8 cellular contexts compared by ENCODE assay signal in the genomic region with DNA sequence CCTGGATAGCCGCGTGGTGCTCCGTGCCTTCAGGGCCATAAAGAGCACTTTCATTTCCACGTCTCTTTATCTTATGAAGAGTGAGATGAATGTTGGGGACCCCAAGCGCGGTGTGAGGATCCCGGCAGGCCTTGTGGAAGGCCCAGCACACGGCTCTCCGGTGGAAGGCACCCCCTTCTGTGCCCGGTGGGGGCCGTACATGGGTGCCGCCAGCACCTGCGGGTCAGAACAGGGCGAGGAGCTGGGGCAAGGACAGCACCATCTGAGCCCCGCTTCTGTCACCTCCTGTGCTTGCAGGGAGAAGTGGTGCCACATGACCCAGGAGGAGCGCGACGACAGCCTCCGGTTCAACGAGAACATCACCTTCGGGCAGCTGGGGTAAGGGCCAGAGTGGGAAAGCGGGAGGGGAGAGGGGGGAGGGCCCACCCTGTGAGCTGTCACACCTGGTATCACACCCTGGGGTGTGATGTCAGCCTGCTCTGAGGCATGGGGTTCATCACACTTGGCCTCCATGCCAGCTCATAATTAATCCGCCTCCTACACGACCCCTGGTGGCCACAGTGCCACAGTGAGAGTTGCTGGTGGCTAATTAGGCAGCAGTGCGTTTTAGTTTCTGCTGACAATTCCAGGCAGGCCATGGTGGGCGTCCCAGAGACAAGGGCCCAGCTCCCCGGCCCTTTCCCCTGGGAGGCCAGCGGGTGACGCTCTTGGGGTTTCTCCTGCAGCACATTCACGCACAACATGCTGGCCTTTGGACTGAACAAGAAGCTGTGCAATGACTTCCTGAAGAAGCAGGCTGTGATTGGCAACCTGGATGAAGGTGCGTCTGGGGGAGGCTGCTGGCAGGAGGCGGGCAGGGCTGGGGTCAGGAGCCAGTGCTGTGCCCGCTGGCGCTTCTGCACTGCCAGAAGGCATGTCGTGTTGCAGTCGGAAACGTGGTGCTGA.
DNase-seq lines count a peak whose midpoint lies in the region; TF ChIP-seq lines count a peak whose summit lies in the region.

No MANE protein-coding gene starts in this region.

- no peaks in the 10 kb centered on the region for H3K9me3 ChIP-seq in Loucy (ENCODE audit: insufficient read depth, low read depth, low read length)

- no peaks in the 10 kb centered on the region for H3K36me3 ChIP-seq in Loucy (ENCODE audit: insufficient read depth, low read length)

- no peaks in the 10 kb centered on the region for H3K9me2 ChIP-seq in Loucy (replicated peaks; ENCODE audit: low read depth, low read length)

- H3K4me2 ChIP-seq in Loucy (ENCODE audit: low read depth, low read length, poor library complexity, severe bottlenecking) = no peak overlapping the region

- H3F3A ChIP-seq in Loucy (ENCODE audit: low read depth) = no peaks in the 10 kb centered on the region

- no peaks in the 10 kb centered on the region for H3K27me3 ChIP-seq in Loucy (ENCODE audit: insufficient read depth, low read length, poor library complexity, severe bottlenecking)

- in situ Hi-C loops in astrocyte of the spinal cord (cut with HindIII; ENCODE audit: low sequenced_read_pairs) = no loop called here

- DNase-seq in 8988T (peak; percentile 98), T-helper 22 cell (ENCODE audit: low read depth) (peak; percentile 29), astrocyte of the spinal cord (ENCODE audit: low read depth, low spot score) (peak; percentile 47), iPS-NIHi7 (ENCODE audit: extremely low spot score) (peak; percentile 90), DMS79 (lab: John Stamatoyannopoulos, UW) (no peak)
- DNase-seq in stimulated activated CD4-positive, alpha-beta T cell treated with anti-CD3 and anti-CD28 coated beads, Interleukin-15, amount 100 ng/mL, for 48 hours (ENCODE audit: low read depth in 2 of 2) = peak; percentile 61 to 72

- no peak overlapping the region; the same call in 1 of the 2 replicates for H2AFZ ChIP-seq in Loucy (ENCODE audit: low read length)

- H3K4me3 ChIP-seq in Loucy (ENCODE audit: low read length, poor library complexity, severe bottlenecking) (no peak overlapping the region), astrocyte of the spinal cord (ENCODE audit: low read depth, low read length) (no peak overlapping the region)

- no peaks in the 10 kb centered on the region for H4K20me1 ChIP-seq in Loucy (ENCODE audit: insufficient read depth, low read length, poor library complexity, severe bottlenecking)

- H3K9ac ChIP-seq in Loucy (ENCODE audit: low read depth, low read length, poor library complexity, severe bottlenecking) = no peak overlapping the region

- TF ChIP-seq CTCF in GM12873 (IDR thresholded peaks at IDR 0.05; ENCODE audit: insufficient read depth, low read depth, low read length, missing control alignments) (peak; percentile 91), Loucy (conservative IDR thresholded peaks at IDR 0.05; ENCODE audit: low read length) (peak; percentile 75), astrocyte of the spinal cord (IDR thresholded peaks at IDR 0.05; ENCODE audit: low read depth, low read length) (peak; percentile 88)

- no peaks in the 10 kb centered on the region for H3K4me1 ChIP-seq in Loucy (ENCODE audit: insufficient read depth, low read length, poor library complexity, severe bottlenecking)

- no peaks in the 10 kb centered on the region for H3K79me2 ChIP-seq in Loucy (ENCODE audit: insufficient read depth, low read length)
